ENCODE assay signal across 1 cellular context in the genomic region with DNA sequence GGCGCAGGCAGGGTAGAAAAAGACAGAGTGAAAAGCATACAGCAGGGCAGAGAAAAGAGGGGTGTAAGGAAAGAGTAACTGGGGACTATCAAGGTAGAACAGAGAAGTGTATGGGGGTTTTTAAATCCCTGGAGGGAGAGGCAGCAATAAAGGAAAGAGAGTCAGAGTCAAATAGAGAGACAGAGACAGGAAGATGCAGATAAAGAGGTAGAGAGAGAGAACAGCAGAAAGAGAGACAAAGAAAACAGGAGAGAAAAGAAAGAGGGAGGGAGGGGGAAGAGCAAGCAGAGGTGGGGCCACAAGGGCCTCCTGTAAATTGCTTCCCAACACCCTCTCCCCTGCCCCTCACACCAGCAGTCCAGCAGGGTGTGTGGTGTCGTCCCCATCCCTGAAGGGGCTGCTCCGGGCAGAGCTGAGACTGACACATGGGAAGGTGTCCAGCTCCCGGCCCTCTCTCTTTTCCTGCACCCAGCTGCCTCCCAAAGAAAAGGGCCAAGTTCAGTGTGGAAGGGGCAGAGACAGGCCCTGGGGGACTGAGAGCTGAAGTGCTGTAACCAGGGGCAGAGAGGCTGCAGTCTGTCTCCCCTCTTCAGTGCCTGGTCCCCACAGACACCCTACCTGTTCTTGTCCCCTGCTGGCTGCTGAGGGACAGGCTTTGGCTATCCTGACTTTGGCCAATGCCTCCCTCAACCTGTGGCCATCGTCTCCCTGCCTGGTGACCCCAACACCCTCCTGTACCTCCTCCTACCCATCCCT.
TF ChIP-seq lines count a peak whose summit lies in the region.

No MANE protein-coding gene starts in this region.

TF ChIP-seq in GM12878, 131 proteins besides CTCF, POLR2A, EP300 and RAD21:
- TF ChIP-seq SUZ12 (IDR thresholded peaks at IDR 0.05; ENCODE audit: unreplicated experiment) (no peak), ZNF207 (IDR thresholded peaks at IDR 0.05; ENCODE audit: borderline replicate concordance) (no peak), ETV6 (conservative IDR thresholded peaks at IDR 0.05 in 1 of 2, IDR thresholded peaks at IDR 0.05 in 1 of 2; ENCODE audit: borderline replicate concordance in 1 of 2, low read depth in 1 of 2) (no peak), RUNX3 (IDR thresholded peaks at IDR 0.05; ENCODE audit: low read length) (no peak), MEF2A (IDR thresholded peaks at IDR 0.05; ENCODE audit: insufficient read depth, low read depth, low read length) (no peak), SPI1 (IDR thresholded peaks at IDR 0.05; ENCODE audit: borderline replicate concordance, insufficient read depth, low read depth, low read length) (no peak), IKZF1 (conservative IDR thresholded peaks at IDR 0.05) (no peak), KDM1A (IDR thresholded peaks at IDR 0.05; ENCODE audit: borderline replicate concordance) (no peak), CREM (IDR thresholded peaks at IDR 0.05; ENCODE audit: low read depth) (no peak), DPF2 (IDR thresholded peaks at IDR 0.05) (no peak), RELB (IDR thresholded peaks at IDR 0.05; ENCODE audit: low read depth) (no peak), NBN (IDR thresholded peaks at IDR 0.05) (no peak), ZSCAN29 (IDR thresholded peaks at IDR 0.05) (no peak), PBX3 (IDR thresholded peaks at IDR 0.05; ENCODE audit: insufficient replicate concordance, low read depth, low read length) (no peak), ZBTB11 (CRISPR knock-in tag; IDR thresholded peaks at IDR 0.05) (no peak), ZNF622 (IDR thresholded peaks at IDR 0.05) (no peak), SREBF2 (IDR thresholded peaks at IDR 0.05; ENCODE audit: low read length) (no peak), NR2C1 (IDR thresholded peaks at IDR 0.05) (no peak)
- TF ChIP-seq, protein P1, sequence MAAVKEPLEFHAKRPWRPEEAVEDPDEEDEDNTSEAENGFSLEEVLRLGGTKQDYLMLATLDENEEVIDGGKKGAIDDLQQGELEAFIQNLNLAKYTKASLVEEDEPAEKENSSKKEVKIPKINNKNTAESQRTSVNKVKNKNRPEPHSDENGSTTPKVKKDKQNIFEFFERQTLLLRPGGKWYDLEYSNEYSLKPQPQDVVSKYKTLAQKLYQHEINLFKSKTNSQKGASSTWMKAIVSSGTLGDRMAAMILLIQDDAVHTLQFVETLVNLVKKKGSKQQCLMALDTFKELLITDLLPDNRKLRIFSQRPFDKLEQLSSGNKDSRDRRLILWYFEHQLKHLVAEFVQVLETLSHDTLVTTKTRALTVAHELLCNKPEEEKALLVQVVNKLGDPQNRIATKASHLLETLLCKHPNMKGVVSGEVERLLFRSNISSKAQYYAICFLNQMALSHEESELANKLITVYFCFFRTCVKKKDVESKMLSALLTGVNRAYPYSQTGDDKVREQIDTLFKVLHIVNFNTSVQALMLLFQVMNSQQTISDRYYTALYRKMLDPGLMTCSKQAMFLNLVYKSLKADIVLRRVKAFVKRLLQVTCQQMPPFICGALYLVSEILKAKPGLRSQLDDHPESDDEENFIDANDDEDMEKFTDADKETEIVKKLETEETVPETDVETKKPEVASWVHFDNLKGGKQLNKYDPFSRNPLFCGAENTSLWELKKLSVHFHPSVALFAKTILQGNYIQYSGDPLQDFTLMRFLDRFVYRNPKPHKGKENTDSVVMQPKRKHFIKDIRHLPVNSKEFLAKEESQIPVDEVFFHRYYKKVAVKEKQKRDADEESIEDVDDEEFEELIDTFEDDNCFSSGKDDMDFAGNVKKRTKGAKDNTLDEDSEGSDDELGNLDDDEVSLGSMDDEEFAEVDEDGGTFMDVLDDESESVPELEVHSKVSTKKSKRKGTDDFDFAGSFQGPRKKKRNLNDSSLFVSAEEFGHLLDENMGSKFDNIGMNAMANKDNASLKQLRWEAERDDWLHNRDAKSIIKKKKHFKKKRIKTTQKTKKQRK (IDR thresholded peaks at IDR 0.05; ENCODE audit: low read depth, low read length): no peak
- TF ChIP-seq, protein P2, sequence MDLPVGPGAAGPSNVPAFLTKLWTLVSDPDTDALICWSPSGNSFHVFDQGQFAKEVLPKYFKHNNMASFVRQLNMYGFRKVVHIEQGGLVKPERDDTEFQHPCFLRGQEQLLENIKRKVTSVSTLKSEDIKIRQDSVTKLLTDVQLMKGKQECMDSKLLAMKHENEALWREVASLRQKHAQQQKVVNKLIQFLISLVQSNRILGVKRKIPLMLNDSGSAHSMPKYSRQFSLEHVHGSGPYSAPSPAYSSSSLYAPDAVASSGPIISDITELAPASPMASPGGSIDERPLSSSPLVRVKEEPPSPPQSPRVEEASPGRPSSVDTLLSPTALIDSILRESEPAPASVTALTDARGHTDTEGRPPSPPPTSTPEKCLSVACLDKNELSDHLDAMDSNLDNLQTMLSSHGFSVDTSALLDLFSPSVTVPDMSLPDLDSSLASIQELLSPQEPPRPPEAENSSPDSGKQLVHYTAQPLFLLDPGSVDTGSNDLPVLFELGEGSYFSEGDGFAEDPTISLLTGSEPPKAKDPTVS (IDR thresholded peaks at IDR 0.05; ENCODE audit: low read depth, low read length): no peak
